ENCODE assay signal across 19 cellular contexts in the genomic region with DNA sequence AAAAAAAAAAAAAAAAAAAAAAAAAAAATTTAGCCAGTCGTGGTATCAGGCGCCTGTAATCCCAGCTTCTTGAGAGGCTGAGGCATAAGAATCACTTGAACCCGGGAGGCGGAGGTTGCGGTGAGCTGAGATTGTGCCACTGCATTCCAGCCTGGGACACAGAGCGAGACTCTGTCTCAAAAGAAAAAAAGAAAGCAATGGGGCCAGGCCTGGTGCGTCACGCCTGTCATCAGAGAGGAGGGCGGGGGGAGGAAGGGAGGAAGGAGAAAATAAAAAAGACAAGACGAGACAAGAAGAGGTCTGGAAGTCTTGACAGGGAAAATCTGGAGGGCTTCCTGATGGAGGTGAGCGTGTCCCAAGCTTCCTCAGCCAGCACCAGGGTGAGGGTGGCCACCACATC. TPM values are rescaled to one million over a fixed set of nuclear protein-coding genes. Genes with fewer than 3 reads are reported as not detected.
DNase-seq lines count a peak whose midpoint lies in the region; TF ChIP-seq lines count a peak whose summit lies in the region.
"Had no signal": no experiment of that assay in that cellular context is flagged by ENCODE, and none has a peak within 500 bp of the region (broad histone marks: within the 10 kb centered on the region; RNA-seq: fewer than 3 reads in every experiment).

No MANE protein-coding gene starts in this region.

- H3K36me3 ChIP-seq in WERI-Rb-1 = no peaks in the 10 kb centered on the region
- no peaks in the 10 kb centered on the region for H3K36me3 ChIP-seq in CD8-positive, alpha-beta memory T cell (ENCODE audit: insufficient read depth, low read length)

- H3K27ac Mint-ChIP-seq in CD8-positive, alpha-beta memory T cell = no peak overlapping the region
- H3K27ac Mint-ChIP-seq: IgD-negative memory B cell had no signal

- H3K27ac ChIP-seq in WERI-Rb-1 (peak overlapping the region; percentile 68; the same call in 1 of the 2 replicates), substantia nigra (ENCODE audit: low read depth, low read length, poor library complexity, severe bottlenecking) (no peak overlapping the region)
- no peak overlapping the region for H3K27ac ChIP-seq in CD8-positive, alpha-beta memory T cell (ENCODE audit: low read depth, low read length)
- H3K27ac ChIP-seq: HL-60 had no signal

- no peaks in the 10 kb centered on the region for H3K27me3 ChIP-seq in WERI-Rb-1 (ENCODE audit: insufficient read depth, low read depth, severe bottlenecking)
- peaks cover 13% of the 10 kb centered on the region for H3K27me3 ChIP-seq in CD8-positive, alpha-beta memory T cell (ENCODE audit: insufficient read depth, low read length, poor library complexity, severe bottlenecking)

- no peaks in the 10 kb centered on the region for H3K4me1 Mint-ChIP-seq in CD8-positive, alpha-beta memory T cell
- H3K4me1 Mint-ChIP-seq: CD14-positive monocyte had no signal

- CTCF ChIA-PET in CD8-positive, alpha-beta memory T cell (lab: Charles Lee) = no interaction called here

- no peaks in the 10 kb centered on the region for H3K4me1 ChIP-seq in CD8-positive, alpha-beta memory T cell (ENCODE audit: insufficient read depth, low read length)

- TF ChIP-seq CTCF in WERI-Rb-1 (IDR thresholded peaks at IDR 0.05; ENCODE audit: low read depth, low read length) = no peak

- H3K27me3 Mint-ChIP-seq in CD8-positive, alpha-beta memory T cell = peaks cover 44 to 62% of the 10 kb centered on the region in 2 donors

- no peaks in the 10 kb centered on the region for H3K9me3 ChIP-seq in WERI-Rb-1 (ENCODE audit: severe bottlenecking)
- H3K9me3 ChIP-seq in CD8-positive, alpha-beta memory T cell (ENCODE audit: low read length) = no peaks in the 10 kb centered on the region

- H3K36me3 Mint-ChIP-seq in CD8-positive, alpha-beta memory T cell = peaks cover 0 to 2% (median 0%) of the 10 kb centered on the region in 3 donors
- H3K36me3 Mint-ChIP-seq: CD14-positive monocyte, IgD-negative memory B cell had no signal

- peaks cover 0 to 8% (median 5%) of the 10 kb centered on the region in 5 donors for H3K9me3 Mint-ChIP-seq in CD8-positive, alpha-beta memory T cell

- POLR2A ChIA-PET in CD8-positive, alpha-beta memory T cell (lab: Charles Lee) = no interaction called here

- no peak overlapping the region for H3K4me3 Mint-ChIP-seq in CD8-positive, alpha-beta memory T cell
- H3K4me3 Mint-ChIP-seq: CD14-positive monocyte, IgD-negative memory B cell had no signal

- H3K4me3 ChIP-seq in WERI-Rb-1 (ENCODE audit: low read depth, low read length) = no peak overlapping the region
- H3K4me3 ChIP-seq in CD8-positive, alpha-beta memory T cell (ENCODE audit: low read length) = no peak overlapping the region

- DNase-seq in EH (ENCODE audit: low read depth) = peak; percentile 40
- DNase-seq in WERI-Rb-1 = no peak
- peak; percentile 16 for DNase-seq in iris pigment epithelial cell (ENCODE audit: low read depth)
- peak; percentile 62 for DNase-seq in retina
- DNase-seq in HCEC 1CT = no peak
- DNase-seq in CD8-positive, alpha-beta memory T cell = no peak
- no peak for DNase-seq in substantia nigra (lab: John Stamatoyannopoulos, UW)
- DNase-seq: AML-193, COR-L47, DMS153, NCI-H1930, SHP77 treated with DMSO at 0.1 percent for 48 hours had no signal

RNA-seq across cellular contexts. Expression of a gene that starts 54.9 kb away (rescaled TPM):
- total RNA-seq in CD8-positive, alpha-beta memory T cell = under 1 TPM; 0.22 to 0.31 TPM
- polyA plus RNA-seq in CD8-positive, alpha-beta memory T cell = 0.30 TPM
- polyA plus RNA-seq: CD14-positive monocyte had no signal

RNA-seq across cellular contexts. Expression of a gene that starts 59.7 kb away (rescaled TPM):
- total RNA-seq in CD8-positive, alpha-beta memory T cell = not detected
- polyA plus RNA-seq in CD8-positive, alpha-beta memory T cell = not detected
- total RNA-seq: H9, LHCN-M2, OCI-LY7, RPMI7951 had no signal
- polyA plus RNA-seq: CD14-positive monocyte, IgD-negative memory B cell had no signal

Comparison
In these comparisons a context has a peak if more than half of its experiments do, and no peak if none do; other contexts are left out.
1. DNase-seq: peak in EH (single experiment), iris pigment epithelial cell (single experiment) and retina (single experiment); none in WERI-Rb-1 (single experiment), HCEC 1CT (single experiment), CD8-positive, alpha-beta memory T cell (0 of 5) and substantia nigra (0 of 49).